8 cellular contexts compared by ENCODE assay signal in genomic region chr18:62586148-62586774, GRCh38.
DNase-seq lines count a peak whose midpoint lies in the region; ATAC-seq lines count a peak whose summit lies in the region.

No MANE protein-coding gene starts in this region.

- peak; percentile 71 for ATAC-seq in HG02870 (IDR thresholded peaks at IDR 0.05; ENCODE audit: unreplicated experiment)

- peak overlapping the region; percentile 39 for H3K27ac ChIP-seq in layer of hippocampus (ENCODE audit: low read depth, low read length)

- DNase-seq in SIG-M5 treated with dmso at 0.1 percent for 504 hours (lab: John Stamatoyannopoulos, UW; ENCODE audit: unreplicated experiment) = peak; percentile 19
- DNase-seq in SIG-M5 (lab: John Stamatoyannopoulos, UW) = no peak
- DNase-seq in NCI-H2196 (lab: John Stamatoyannopoulos, UW; ENCODE audit: unreplicated experiment) = peak; percentile 65
- DNase-seq in activated CD4-positive, CD25-positive, alpha-beta regulatory T cell (lab: John Stamatoyannopoulos, UW) = peak; percentile 33 to 67 (median 47)
- peak; percentile 33 for DNase-seq in central memory CD4-positive, alpha-beta T cell
- DNase-seq in stimulated activated CD4-positive, alpha-beta T cell treated with anti-CD3 and anti-CD28 coated beads, Interleukin-2, amount 100 ng/mL, for 48 hours = peak; percentile 82 to 85

- H3K27me3 ChIP-seq in layer of hippocampus (ENCODE audit: control insufficient read depth, insufficient read depth, low read length) = no peaks in the 10 kb centered on the region
